ENCODE assay signal across 12 cellular contexts in the genomic region with DNA sequence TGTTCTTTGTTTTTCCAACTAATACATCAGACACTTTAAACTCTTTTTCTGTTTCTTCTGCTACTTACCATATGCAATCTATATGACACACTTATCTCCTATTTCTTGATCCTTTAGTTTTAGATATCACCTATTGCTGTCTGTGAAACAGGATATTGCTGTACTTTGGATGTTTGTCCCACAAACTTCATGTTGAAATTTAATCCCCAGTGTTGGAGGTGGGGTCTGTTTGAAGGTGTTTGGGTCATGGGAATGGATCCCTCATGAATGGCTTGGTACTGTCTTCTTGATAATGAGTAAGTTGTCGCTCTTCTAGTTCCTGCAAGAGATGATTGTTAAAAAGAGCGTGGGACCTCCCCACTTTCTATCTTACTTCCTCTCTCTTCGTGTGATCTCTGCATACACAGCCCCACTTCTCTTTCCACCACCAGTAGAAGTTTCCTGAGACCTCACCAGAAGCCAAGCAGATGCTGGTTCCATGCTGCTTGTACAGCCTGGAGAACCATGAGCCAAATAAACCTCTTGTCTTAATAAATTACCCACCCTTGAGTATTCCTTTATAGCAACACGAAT.
A peak's percentile ranks its signal among the peaks of the same experiment; 100 is the strongest.
DNase-seq lines count a peak whose midpoint lies in the region; ATAC-seq and TF ChIP-seq lines count a peak whose summit lies in the region.
"Had no signal": no experiment of that assay in that cellular context is flagged by ENCODE, and none has a peak within 500 bp of the region (broad histone marks: within the 10 kb centered on the region; RNA-seq: fewer than 3 reads in every experiment).

No MANE protein-coding gene starts in this region.

- DNase-seq in GM10248 (ENCODE audit: extremely low spot score): peak; percentile 38
- DNase-seq in RWPE1 (ENCODE audit: low spot score): no peak
- no peak for DNase-seq in NCI-H2171 treated with DMSO at 0.1 percent for 48 hours (lab: John Stamatoyannopoulos, UW)
- DNase-seq in middle frontal gyrus (ENCODE audit: extremely low spot score, low spot score): no peak
- no peak for DNase-seq in effector CD4-positive, alpha-beta T cell
- DNase-seq: adrenal gland, naive B cell, NCI-H2107, SHP77 had no signal

- CTCF ChIA-PET in GM10248 (lab: Yijun Ruan, JAX): interaction anchor here (1.2 to 3.2 kb wide), 4 partner anchors 41 to 334 kb away, joined by 3 to 12 read pairs (median 5); no protein-coding TSS in a partner anchor
- CTCF ChIA-PET in RWPE1 (lab: Yijun Ruan, JAX): no interaction called here

- peak; percentile 99 for ATAC-seq in GM19351 (IDR thresholded peaks at IDR 0.05; ENCODE audit: unreplicated experiment)
- peak; percentile 97 for ATAC-seq in HG02798 (IDR thresholded peaks at IDR 0.05; ENCODE audit: poor library complexity, unreplicated experiment)
- ATAC-seq in HG03558 (IDR thresholded peaks at IDR 0.05; ENCODE audit: extremely low read depth, unreplicated experiment): peak; percentile 92

- H3K27ac ChIP-seq in RWPE1: no peak overlapping the region

- POLR2A ChIA-PET in GM10248 (lab: Yijun Ruan, JAX): no interaction called here
- POLR2A ChIA-PET in RWPE1 (lab: Yijun Ruan, JAX; ENCODE audit: low non-redundant PET): no interaction called here

- no peak for TF ChIP-seq CTCF in GM10248 (IDR thresholded peaks at IDR 0.05; ENCODE audit: control extremely low read depth, extremely low read depth, low read depth, missing control alignments)
- TF ChIP-seq CTCF in RWPE1 (conservative IDR thresholded peaks at IDR 0.05; ENCODE audit: low read depth): no peak
